1 cellular context compared by ENCODE assay signal in genomic region chr12:54016478-54016964, GRCh38.
A peak's percentile ranks its signal among the peaks of the same experiment; 100 is the strongest.
TF ChIP-seq lines count a peak whose summit lies in the region.

No MANE protein-coding gene starts in this region.

TF ChIP-seq in K562, 482 proteins besides CTCF, POLR2A, EP300 and RAD21:
- TF ChIP-seq NFYB (IDR thresholded peaks at IDR 0.05; ENCODE audit: extremely low read depth, insufficient read length) = peak; percentile 11
- TF ChIP-seq BHLHE40 (IDR thresholded peaks at IDR 0.05; ENCODE audit: low read length) = no peak
- TF ChIP-seq GTF2E2 (tag; IDR thresholded peaks at IDR 0.05) = no peak
